8 cellular contexts compared by ENCODE assay signal in the genomic region with DNA sequence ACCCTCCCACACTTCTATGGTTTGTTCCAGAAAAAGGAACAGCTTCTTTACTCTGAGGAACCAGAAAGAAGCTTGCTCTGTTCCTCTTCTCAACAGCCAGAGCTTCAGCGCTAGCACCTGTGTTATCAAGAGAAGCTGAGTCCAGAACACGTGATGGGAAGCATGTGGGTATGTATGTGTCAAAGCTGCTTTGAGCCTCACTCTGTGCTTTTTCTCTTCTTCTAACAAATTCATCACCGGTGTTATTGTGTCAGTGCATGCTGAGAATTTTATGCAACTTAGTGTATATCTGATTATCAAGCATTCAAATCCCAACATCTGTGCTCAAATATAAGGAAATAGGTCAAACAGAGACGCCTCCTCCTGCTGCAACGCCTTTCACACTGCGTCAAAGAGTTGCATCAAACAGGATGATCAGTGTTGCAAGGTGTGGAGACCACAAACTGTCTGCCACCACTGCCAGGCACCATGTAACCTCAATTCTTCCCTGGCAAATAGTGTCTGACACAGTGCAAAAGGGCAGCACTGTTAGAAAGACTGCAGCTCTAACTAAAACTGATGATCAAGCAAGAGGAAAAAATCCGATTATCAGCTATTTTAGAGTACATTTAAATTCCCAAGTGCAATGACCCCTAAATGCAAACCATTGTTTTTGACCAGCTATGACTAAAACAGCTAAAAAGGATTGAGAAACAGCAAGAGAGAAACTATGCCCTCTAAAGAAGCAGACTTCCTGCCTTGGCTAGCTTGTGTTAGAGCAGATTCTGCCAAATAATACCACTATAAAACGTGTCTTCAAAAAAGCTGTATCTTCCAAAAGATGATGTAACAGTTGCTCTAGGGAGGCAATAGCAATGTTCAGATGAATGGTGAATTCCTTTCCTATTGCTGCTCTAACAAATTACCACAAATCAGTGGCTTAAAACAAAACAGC.
A peak's percentile ranks its signal among the peaks of the same experiment; 100 is the strongest.
DNase-seq lines count a peak whose midpoint lies in the region; ATAC-seq and TF ChIP-seq lines count a peak whose summit lies in the region.

No MANE protein-coding gene starts in this region.

- peak; percentile 84 for DNase-seq in AG08395 (ENCODE audit: low spot score)
- peak; percentile 87 for DNase-seq in NCI-H226
- peak; percentile 52 to 57 for DNase-seq in activated T-cell treated with anti-CD3 and anti-CD28 coated beads, Interleukin-2, amount 50 U/mL, for 48 hours
- DNase-seq in foreskin fibroblast, result peak; percentile 83 to 94
- no peak for DNase-seq in smooth muscle cell (lab: John Stamatoyannopoulos, UW; ENCODE audit: unreplicated experiment)
- no peak for DNase-seq in MM.1S
- DNase-seq in SK-N-DZ (ENCODE audit: low spot score), result no peak

- WGBS in smooth muscle cell (ENCODE audit: low lambda C conversion rate), result 69% methylated on average over 8 of the region's 8 CpGs

- ATAC-seq in GM21390 (IDR thresholded peaks at IDR 0.05; ENCODE audit: unreplicated experiment), result peak; percentile 81

- H3K79me2 ChIP-seq in smooth muscle cell (ENCODE audit: low read depth) (no peaks in the 10 kb centered on the region), MM.1S (ENCODE audit: low read length) (no peaks in the 10 kb centered on the region)

- H3K4me2 ChIP-seq in smooth muscle cell (no peak overlapping the region), MM.1S (ENCODE audit: low read depth, low read length) (no peak overlapping the region)

- no peak for TF ChIP-seq CTCF in foreskin fibroblast (IDR thresholded peaks at IDR 0.05; ENCODE audit: low read depth, low read length)
- no peak for TF ChIP-seq CTCF in smooth muscle cell (IDR thresholded peaks at IDR 0.05; ENCODE audit: borderline replicate concordance, insufficient read depth, poor library complexity, severe bottlenecking)
- no peak for TF ChIP-seq CTCF in MM.1S (IDR thresholded peaks at IDR 0.05; ENCODE audit: low read length)

- H3F3A ChIP-seq in smooth muscle cell (ENCODE audit: low read depth), result peaks cover 12% of the 10 kb centered on the region
- no peaks in the 10 kb centered on the region for H3F3A ChIP-seq in MM.1S (ENCODE audit: insufficient read depth, low read length)

- H4K20me1 ChIP-seq in smooth muscle cell (ENCODE audit: low read depth), result no peaks in the 10 kb centered on the region
- no peaks in the 10 kb centered on the region for H4K20me1 ChIP-seq in MM.1S (ENCODE audit: insufficient read depth, low read length)

- H3K9ac ChIP-seq in smooth muscle cell (ENCODE audit: low read depth), result peak overlapping the region; percentile 24
- H3K9ac ChIP-seq in MM.1S (ENCODE audit: low read length), result no peak overlapping the region

- H3K36me3 ChIP-seq in smooth muscle cell (ENCODE audit: low read depth), result no peaks in the 10 kb centered on the region
- H3K36me3 ChIP-seq in MM.1S (replicated peaks; ENCODE audit: insufficient read depth, low read length), result no peaks in the 10 kb centered on the region

- H3K9me2 ChIP-seq in MM.1S (replicated peaks; ENCODE audit: insufficient read depth, low read length), result no peaks in the 10 kb centered on the region

- H2AFZ ChIP-seq in smooth muscle cell (ENCODE audit: low read depth), result peak overlapping the region; percentile 36
- no peak overlapping the region for H2AFZ ChIP-seq in MM.1S (ENCODE audit: low read length)

- peak overlapping the region; percentile 77 for H3K27ac ChIP-seq in smooth muscle cell (ENCODE audit: low read depth)
- no peak overlapping the region for H3K27ac ChIP-seq in MM.1S (ENCODE audit: low read length)

- H3K9me3 ChIP-seq in smooth muscle cell (replicated peaks; ENCODE audit: low read depth) (no peaks in the 10 kb centered on the region), MM.1S (replicated peaks; ENCODE audit: insufficient read depth, low read length) (no peaks in the 10 kb centered on the region)

- H3K4me1 ChIP-seq in smooth muscle cell (ENCODE audit: low read depth) (no peaks in the 10 kb centered on the region), MM.1S (ENCODE audit: low read length) (no peaks in the 10 kb centered on the region)

- no peak overlapping the region for H3K4me3 ChIP-seq in foreskin fibroblast (ENCODE audit: low read depth in 1 of 2, low read length in 2 of 2)
- no peak overlapping the region for H3K4me3 ChIP-seq in smooth muscle cell
- H3K4me3 ChIP-seq in MM.1S (ENCODE audit: low read length), result no peak overlapping the region

- no peaks in the 10 kb centered on the region for H3K27me3 ChIP-seq in smooth muscle cell (ENCODE audit: low read depth)
- no peaks in the 10 kb centered on the region for H3K27me3 ChIP-seq in MM.1S (replicated peaks; ENCODE audit: insufficient read depth, low read length)

Comparison
In these comparisons a context has a peak if more than half of its experiments do, and no peak if none do; other contexts are left out.
1. DNase-seq: peak in AG08395 (single experiment), NCI-H226 (single experiment), activated T-cell treated with anti-CD3 and anti-CD28 coated beads, Interleukin-2, amount 50 U/mL, for 48 hours (2 of 2) and foreskin fibroblast (2 of 2); none in smooth muscle cell (single experiment), MM.1S (single experiment) and SK-N-DZ (single experiment).